ENCODE assay signal across 8 cellular contexts in genomic region chr19:56105831-56106396, GRCh38. TPM values are rescaled to one million over a fixed set of nuclear protein-coding genes. Genes with fewer than 3 reads are reported as not detected.
A peak's percentile ranks its signal among the peaks of the same experiment; 100 is the strongest.
DNase-seq lines count a peak whose midpoint lies in the region; ATAC-seq and TF ChIP-seq lines count a peak whose summit lies in the region.
"Not testable (repeated sequence)": the region's sequence is repeated elsewhere in the genome, so short reads cannot be mapped to it uniquely, and the experiment has no call there.

No MANE protein-coding gene starts in this region.

- H3K36me3 Mint-ChIP-seq in WTC11 = peaks cover 11% of the 10 kb centered on the region
- not testable (repeated sequence) for H3K36me3 Mint-ChIP-seq in natural killer cell

- H3K27ac Mint-ChIP-seq in WTC11 (peak overlapping the region; percentile 91), natural killer cell (peak overlapping the region; percentile 60 to 75)

- H3K4me1 Mint-ChIP-seq in WTC11 = peaks cover 49% of the 10 kb centered on the region
- H3K4me1 Mint-ChIP-seq in natural killer cell = peaks cover 21 to 51% of the 10 kb centered on the region in 2 donors

- H3K36me3 ChIP-seq in adrenal gland (replicated peaks in 1 of 2) (peaks cover 0 to 18% of the 10 kb centered on the region in 2 donors), spleen (peaks cover 0 to 49% (median 22%) of the 10 kb centered on the region in 6 donors)
- not testable (repeated sequence) for H3K36me3 ChIP-seq in ectodermal cell (ENCODE audit: control insufficient read depth, insufficient read depth, low read length); vagina

- POLR2A ChIA-PET in WTC11 (lab: Charles Lee) = not testable (repeated sequence)

- not testable (repeated sequence) for H3K27me3 Mint-ChIP-seq in WTC11 (ENCODE audit: low read depth); natural killer cell (ENCODE audit: low read depth in 2 of 2)

- H3K4me1 ChIP-seq in adrenal gland (replicated peaks in 1 of 2) (peaks cover 42 to 55% of the 10 kb centered on the region in 2 donors), ectodermal cell (ENCODE audit: control insufficient read depth, insufficient read depth, low read length) (peaks cover 36% of the 10 kb centered on the region), spleen (peaks cover 41 to 94% (median 88%) of the 10 kb centered on the region in 6 donors), vagina (peaks cover 64% of the 10 kb centered on the region)

- peak; percentile 19 for DNase-seq in GM20000 (ENCODE audit: low spot score)
- DNase-seq in WTC11 (ENCODE audit: low spot score); adrenal gland; left colon; natural killer cell; spleen; vagina (ENCODE audit: extremely low spot score in 2 of 2): not testable (repeated sequence)

- TF ChIP-seq POLR2A in adrenal gland (IDR thresholded peaks at IDR 0.05); spleen (IDR thresholded peaks at IDR 0.05); vagina (IDR thresholded peaks at IDR 0.05): not testable (repeated sequence)

- H3K27me3 ChIP-seq in adrenal gland; ectodermal cell (ENCODE audit: control insufficient read depth, insufficient read depth, low read length, poor library complexity, severe bottlenecking); spleen (replicated peaks in 1 of 7); vagina: not testable (repeated sequence)

- CTCF ChIA-PET in WTC11 (lab: Charles Lee) = interaction anchor here (0.9 to 1.9 kb wide), 11 partner anchors 25 to 243 kb away, joined by 3 to 17 read pairs (median 7); partner anchors contain the start of genes GALP and ZNF444

- not testable (repeated sequence) for H3K4me3 ChIP-seq in adrenal gland; ectodermal cell (ENCODE audit: insufficient read depth, low read depth, low read length); vagina
- H3K4me3 ChIP-seq in spleen = peak overlapping the region in 2 of 8 donors; percentile 2 to 41

- WGBS in adrenal gland, 4 donors = 93 to 95% (median 94%) methylated on average over 37 to 61 of the region's 61 CpGs
- 96% methylated on average over 61 of the region's 61 CpGs for WGBS in ectodermal cell, 2 experiments
- 90 to 98% (median 94%) methylated on average over 50 to 61 of the region's 61 CpGs for WGBS in spleen, 5 donors

- not testable (repeated sequence) for TF ChIP-seq CTCF in GM20000 (IDR thresholded peaks at IDR 0.05; ENCODE audit: extremely low read depth, missing control alignments); WTC11 (IDR thresholded peaks at IDR 0.05); adrenal gland (IDR thresholded peaks at IDR 0.05); natural killer cell (IDR thresholded peaks at IDR 0.05); spleen (IDR thresholded peaks at IDR 0.05 in 8 of 11, conservative IDR thresholded peaks at IDR 0.05 in 3 of 11); vagina (IDR thresholded peaks at IDR 0.05)

- not testable (repeated sequence) for ATAC-seq in WTC11, natural killer cell
- peak; percentile 1 for ATAC-seq in left colon

- H3K27ac ChIP-seq in adrenal gland (peak overlapping the region in 3 of 5 donors; percentile 64 to 72 (median 66)), ectodermal cell (ENCODE audit: insufficient read depth, low read depth, low read length, poor library complexity, severe bottlenecking) (peak overlapping the region; percentile 88), spleen (peak overlapping the region in 6 of 8 donors; percentile 19 to 99 (median 86)), vagina (peak overlapping the region; percentile 63)

- not testable (repeated sequence) for H3K9me3 Mint-ChIP-seq in WTC11, natural killer cell

- H3K4me3 Mint-ChIP-seq in WTC11 = peak overlapping the region; percentile 27; the same call in 1 of the 2 replicates
- peak overlapping the region; percentile 60 for H3K4me3 Mint-ChIP-seq in natural killer cell

- intact Hi-C loops in adrenal gland (cut with DNase I); left colon (cut with DNase I, micrococcal nuclease); spleen (cut with DNase I; ENCODE audit: low total_unique reads): not testable (repeated sequence)
- intact Hi-C loops in natural killer cell (cut with micrococcal nuclease) = loop anchor here (10.0 kb wide), 1 partner anchor 69 kb away; the partner anchor contains the start of gene GALP
- intact Hi-C loops in vagina (cut with DNase I) = loop anchor here (5.0 kb wide), 1 partner anchor 36 kb away; the partner anchor contains the start of gene ZNF444

- not testable (repeated sequence) for H3K9me3 ChIP-seq in adrenal gland (replicated peaks in 1 of 3); ectodermal cell (ENCODE audit: control insufficient read depth, low read length); spleen; vagina

RNA-seq across cellular contexts. Expression of gene ZNF787, which starts 15.2 kb away (rescaled TPM):
- total RNA-seq in WTC11 (2021) (60.8 to 62.9 TPM (median 62.0 TPM) in 3 replicates), adrenal gland (10 to 100 TPM in 7 of 8 donors, 1 to 10 TPM in 1; 8.5 to 51.5 (median 27.8) TPM), left colon (10 to 100 TPM; 56.6 to 59.9 TPM), natural killer cell (10 to 100 TPM; 23.9 to 42.0 (median 36.9) TPM), spleen (10 to 100 TPM; 18.0 to 53.8 (median 42.8) TPM), vagina (13.5 TPM)
- polyA plus RNA-seq in adrenal gland (10 to 100 TPM in 2 of 3 donors, 1 to 10 TPM in 1; 4.6 to 44.7 (median 31.0) TPM), spleen (10 to 100 TPM; 16.6 to 39.0 (median 21.1) TPM)
- 28.3 TPM for polyA plus RNA-seq in ectodermal cell (2013, experiment 1 of 4)
- polyA plus RNA-seq in ectodermal cell (2013, experiment 2 of 4) = 29.0 TPM
- 29.8 TPM for polyA plus RNA-seq in ectodermal cell (2013, experiment 3 of 4)
- 30.5 TPM for polyA plus RNA-seq in ectodermal cell (2013, experiment 4 of 4)

RNA-seq across cellular contexts. Expression of gene ZNF444, which starts 35.2 kb away (rescaled TPM):
- total RNA-seq in WTC11 (2021) = 84.0 to 87.9 TPM (median 87.7 TPM) in 3 replicates
- 10 to 100 TPM; 19.5 to 66.3 (median 35.8) TPM for total RNA-seq in adrenal gland
- 10 to 100 TPM in 2 of 3 donors, 1 to 10 TPM in 1; 7.2 to 63.9 (median 39.4) TPM for polyA plus RNA-seq in adrenal gland
- polyA plus RNA-seq in ectodermal cell (2013, experiment 1 of 4) = 37.4 TPM
- 40.2 TPM for polyA plus RNA-seq in ectodermal cell (2013, experiment 2 of 4)
- polyA plus RNA-seq in ectodermal cell (2013, experiment 3 of 4) = 45.5 TPM
- polyA plus RNA-seq in ectodermal cell (2013, experiment 4 of 4) = 45.9 TPM
- 10 to 100 TPM; 24.8 to 29.5 TPM for total RNA-seq in left colon
- total RNA-seq in natural killer cell = 10 to 100 TPM; 14.5 to 21.9 (median 16.7) TPM
- total RNA-seq in spleen = 10 to 100 TPM; 17.0 to 27.9 (median 23.1) TPM
- 10 to 100 TPM; 17.0 to 35.1 (median 22.6) TPM for polyA plus RNA-seq in spleen
- total RNA-seq in vagina = 28.7 TPM
